3 cellular contexts compared by ENCODE assay signal in the genomic region with DNA sequence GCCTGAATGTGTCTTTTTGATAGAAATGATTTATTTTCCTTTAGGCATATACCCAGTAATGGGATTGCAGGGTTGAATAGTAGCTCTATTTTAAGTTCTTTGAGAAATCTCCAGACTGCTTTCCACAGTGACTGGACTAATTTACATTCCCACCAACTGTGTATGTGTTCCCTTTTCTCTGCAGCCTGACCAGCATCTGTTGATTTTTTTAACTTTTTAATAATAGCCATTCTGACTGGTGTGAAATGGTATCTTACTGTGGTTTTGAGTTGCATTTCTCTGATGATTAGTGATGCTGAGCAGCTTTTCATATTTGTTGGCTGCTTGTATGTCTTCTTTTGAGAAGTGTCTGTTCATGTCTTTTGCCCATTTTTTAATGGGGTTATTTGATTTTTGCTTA. TPM values are rescaled to one million over a fixed set of nuclear protein-coding genes. Genes with fewer than 3 reads are reported as not detected.
"Had no signal": no experiment of that assay in that cellular context is flagged by ENCODE, and none has a peak within 500 bp of the region (broad histone marks: within the 10 kb centered on the region; RNA-seq: fewer than 3 reads in every experiment).

No MANE protein-coding gene starts in this region.

RNA-seq across cellular contexts. Expression of gene ANGPTL2, which starts 24.4 kb away (rescaled TPM):
- total RNA-seq: activated B cell treated with CpG ODN at 0.5 μM for 24 hours; activated CD8-positive, alpha-beta T cell treated with anti-CD3 and anti-CD28 coated beads for 36 hours; activated T-helper 17 cell treated with anti-CD3 and anti-CD28 coated beads, Interleukin-2, amount 50 U/mL, for 72 hours had no signal
